Comparison of ENCODE assay signal across 9 cellular contexts in genomic region chr18:59516356-59517155, GRCh38.
DNase-seq lines count a peak whose midpoint lies in the region; ATAC-seq and TF ChIP-seq lines count a peak whose summit lies in the region.
"Had no signal": no experiment of that assay in that cellular context is flagged by ENCODE, and none has a peak within 500 bp of the region (broad histone marks: within the 10 kb centered on the region; RNA-seq: fewer than 3 reads in every experiment).

No MANE protein-coding gene starts in this region.

- ATAC-seq in Right ventricle myocardium superior (ENCODE audit: poor library complexity): peak; percentile 86
- ATAC-seq in psoas muscle: peak; percentile 28 to 74 (median 58)

- peak; percentile 85 for DNase-seq in ELR (ENCODE audit: low read depth)
- peak; percentile 41 for DNase-seq in RWPE1 (ENCODE audit: low spot score)
- DNase-seq in Right ventricle myocardium superior: no peak
- no peak for DNase-seq in psoas muscle
- DNase-seq in CD1c-positive myeloid dendritic cell (ENCODE audit: extremely low spot score): no peak
- DNase-seq in NCI-H2171 treated with DMSO at 0.1 percent for 48 hours (lab: John Stamatoyannopoulos, UW): no peak
- no peak for DNase-seq in NCI-H82 (lab: John Stamatoyannopoulos, UW)
- no peak for DNase-seq in activated naive CD4-positive, alpha-beta T cell (lab: John Stamatoyannopoulos, UW)
- DNase-seq: RPMI8226 had no signal

- WGBS in psoas muscle, 3 donors: 16 to 21% (median 19%) methylated on average over 6 of the region's 6 CpGs

- H3K27ac ChIP-seq in RWPE1 (no peak overlapping the region), psoas muscle (no peak overlapping the region)

- no peaks in the 10 kb centered on the region for H3K4me1 ChIP-seq in psoas muscle

- no peaks in the 10 kb centered on the region for H3K36me3 ChIP-seq in psoas muscle (ENCODE audit: insufficient read depth in 1 of 2, low read depth in 1 of 2)

- no peak overlapping the region for H3K4me3 ChIP-seq in psoas muscle

- intact Hi-C loops in Right ventricle myocardium superior (cut with DNase I): no loop called here
- intact Hi-C loops in psoas muscle (cut with DNase I): no loop called here

- peaks cover 0 to 3% (median 0%) of the 10 kb centered on the region in 3 donors for H3K27me3 ChIP-seq in psoas muscle (ENCODE audit: insufficient read depth in 3 of 3, low read length in 2 of 3)

- CTCF ChIA-PET in RWPE1 (lab: Yijun Ruan, JAX): no interaction called here

- no peaks in the 10 kb centered on the region for H3K9me3 ChIP-seq in psoas muscle

- POLR2A ChIA-PET in RWPE1 (lab: Yijun Ruan, JAX; ENCODE audit: low non-redundant PET): no interaction called here

- TF ChIP-seq CTCF in RWPE1 (conservative IDR thresholded peaks at IDR 0.05; ENCODE audit: low read depth): no peak
- TF ChIP-seq CTCF in psoas muscle (IDR thresholded peaks at IDR 0.05): no peak

Comparison
In these comparisons a context has a peak if more than half of its experiments do, and no peak if none do; other contexts are left out.
1. DNase-seq: peak in ELR (single experiment) and RWPE1 (single experiment); none in Right ventricle myocardium superior (single experiment), psoas muscle (0 of 2), CD1c-positive myeloid dendritic cell (single experiment), NCI-H2171 treated with DMSO at 0.1 percent for 48 hours (single experiment), NCI-H82 (single experiment) and activated naive CD4-positive, alpha-beta T cell (0 of 4).